17 cellular contexts compared by ENCODE assay signal in the genomic region with DNA sequence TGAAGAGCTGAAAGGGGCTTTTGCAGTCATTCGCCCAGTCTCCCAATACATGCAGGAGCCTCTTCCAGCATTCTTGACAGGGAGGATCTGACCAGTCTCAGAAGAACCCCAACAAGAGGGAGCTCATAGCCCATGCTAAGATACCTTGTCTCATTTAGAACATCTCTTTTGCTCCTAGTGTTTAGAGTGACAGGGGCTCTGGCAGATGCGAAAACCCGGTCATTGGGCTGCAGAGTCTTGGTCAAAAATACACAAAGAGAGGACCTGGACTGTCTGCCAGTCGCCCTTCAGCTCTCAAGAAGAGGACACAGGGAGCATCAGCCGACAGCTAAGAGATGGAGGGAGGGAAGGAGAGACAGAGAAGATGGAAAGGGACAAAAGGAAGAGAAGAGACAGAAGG. TPM values are rescaled to one million over a fixed set of nuclear protein-coding genes. Genes with fewer than 3 reads are reported as not detected.
"Had no signal": no experiment of that assay in that cellular context is flagged by ENCODE, and none has a peak within 500 bp of the region (broad histone marks: within the 10 kb centered on the region; RNA-seq: fewer than 3 reads in every experiment).

No MANE protein-coding gene starts in this region.

- DNase-seq: activated B cell treated with CpG ODN at 0.5 μM for 24 hours; activated CD4-positive, alpha-beta memory T cell treated with anti-CD3 and anti-CD28 coated beads, Interleukin-2, amount 10 ng/mL, durations not matched to agents 7 days and 5 days; activated CD4-positive, alpha-beta T cell treated with anti-CD3 and anti-CD28 coated beads for 4 hours; activated CD8-positive, alpha-beta memory T cell treated with anti-CD3 and anti-CD28 coated beads, Interleukin-2, amount 10 ng/mL, durations not matched to agents 7 days and 5 days; activated naive CD4-positive, alpha-beta T cell treated with Interleukin-2 at 50 U/mL for 16 hours; caudate nucleus; erythroblast; foreskin melanocyte; glutamatergic neuron; hippocampal formation; left cardiac atrium; stimulated activated naive B cell treated with anti-CD40 and anti-IgM and Interleukin-4, amounts not matched to agents 10 μg/mL and 1 μg/mL and 100 μg/mL, for 72 hours had no signal

- H3K4me1 Mint-ChIP-seq: activated CD4-positive, alpha-beta memory T cell treated with anti-CD3 and anti-CD28 coated beads, Interleukin-2, amount 10 ng/mL, durations not matched to agents 7 days and 5 days; activated CD8-positive, alpha-beta memory T cell treated with anti-CD3 and anti-CD28 coated beads, Interleukin-2, amount 10 ng/mL, durations not matched to agents 7 days and 5 days; brain had no signal

- H3K4me3 Mint-ChIP-seq: activated B cell treated with CpG ODN at 0.5 μM for 24 hours; activated CD4-positive, alpha-beta memory T cell treated with anti-CD3 and anti-CD28 coated beads, Interleukin-2, amount 10 ng/mL, durations not matched to agents 7 days and 5 days; activated CD8-positive, alpha-beta memory T cell treated with anti-CD3 and anti-CD28 coated beads, Interleukin-2, amount 10 ng/mL, durations not matched to agents 7 days and 5 days; brain; natural killer cell treated with Interleukin-12 subunit alpha and Interleukin-12 subunit beta and Interleukin-15 and Interleukin-18, amount 100 ng/mL, for 72 hours; stimulated activated naive B cell treated with anti-CD40 and anti-IgM and Interleukin-4, amounts not matched to agents 10 μg/mL and 1 μg/mL and 100 μg/mL, for 72 hours had no signal

- H3K27me3 Mint-ChIP-seq: activated B cell treated with CpG ODN at 0.5 μM for 24 hours; activated CD4-positive, alpha-beta memory T cell treated with anti-CD3 and anti-CD28 coated beads, Interleukin-2, amount 10 ng/mL, durations not matched to agents 7 days and 5 days; activated CD8-positive, alpha-beta memory T cell treated with anti-CD3 and anti-CD28 coated beads, Interleukin-2, amount 10 ng/mL, durations not matched to agents 7 days and 5 days; brain; natural killer cell treated with Interleukin-12 subunit alpha and Interleukin-12 subunit beta and Interleukin-15 and Interleukin-18, amount 100 ng/mL, for 72 hours; stimulated activated naive B cell treated with anti-CD40 and anti-IgM and Interleukin-4, amounts not matched to agents 10 μg/mL and 1 μg/mL and 100 μg/mL, for 72 hours had no signal

- H3K9me3 Mint-ChIP-seq: activated B cell treated with CpG ODN at 0.5 μM for 24 hours; activated CD4-positive, alpha-beta memory T cell treated with anti-CD3 and anti-CD28 coated beads, Interleukin-2, amount 10 ng/mL, durations not matched to agents 7 days and 5 days; brain; natural killer cell treated with Interleukin-12 subunit alpha and Interleukin-12 subunit beta and Interleukin-15 and Interleukin-18, amount 100 ng/mL, for 72 hours; stimulated activated naive B cell treated with anti-CD40 and anti-IgM and Interleukin-4, amounts not matched to agents 10 μg/mL and 1 μg/mL and 100 μg/mL, for 72 hours had no signal

- H3K27ac Mint-ChIP-seq: activated B cell treated with CpG ODN at 0.5 μM for 24 hours; activated CD4-positive, alpha-beta memory T cell treated with anti-CD3 and anti-CD28 coated beads, Interleukin-2, amount 10 ng/mL, durations not matched to agents 7 days and 5 days; activated CD8-positive, alpha-beta memory T cell treated with anti-CD3 and anti-CD28 coated beads, Interleukin-2, amount 10 ng/mL, durations not matched to agents 7 days and 5 days; brain; stimulated activated naive B cell treated with anti-CD40 and anti-IgM and Interleukin-4, amounts not matched to agents 10 μg/mL and 1 μg/mL and 100 μg/mL, for 72 hours had no signal

- H3K36me3 Mint-ChIP-seq: activated CD8-positive, alpha-beta memory T cell treated with anti-CD3 and anti-CD28 coated beads, Interleukin-2, amount 10 ng/mL, durations not matched to agents 7 days and 5 days; natural killer cell treated with Interleukin-12 subunit alpha and Interleukin-12 subunit beta and Interleukin-15 and Interleukin-18, amount 100 ng/mL, for 72 hours had no signal

RNA-seq across cellular contexts. Expression of a gene that starts 20.9 kb away (rescaled TPM):
- total RNA-seq: activated B cell treated with CpG ODN at 0.5 μM for 24 hours; activated CD4-positive, alpha-beta memory T cell treated with anti-CD3 and anti-CD28 coated beads, Interleukin-2, amount 10 ng/mL, durations not matched to agents 7 days and 5 days; activated CD8-positive, alpha-beta memory T cell treated with anti-CD3 and anti-CD28 coated beads, Interleukin-2, amount 10 ng/mL, durations not matched to agents 7 days and 5 days; left cardiac atrium; lower leg skin; natural killer cell treated with Interleukin-12 subunit alpha and Interleukin-12 subunit beta and Interleukin-15 and Interleukin-18, amount 100 ng/mL, for 72 hours; T-helper 2 cell treated with Interferon-gamma antibody and Interleukin-4, amounts not matched to agents 100 ng/mL and 5 ng/mL, for 36 hours; ureter had no signal

RNA-seq across cellular contexts. Expression of a gene that starts 51.6 kb away (rescaled TPM):
- total RNA-seq: activated B cell treated with CpG ODN at 0.5 μM for 24 hours had no signal
